ENCODE assay signal across 1 cellular context in the genomic region with DNA sequence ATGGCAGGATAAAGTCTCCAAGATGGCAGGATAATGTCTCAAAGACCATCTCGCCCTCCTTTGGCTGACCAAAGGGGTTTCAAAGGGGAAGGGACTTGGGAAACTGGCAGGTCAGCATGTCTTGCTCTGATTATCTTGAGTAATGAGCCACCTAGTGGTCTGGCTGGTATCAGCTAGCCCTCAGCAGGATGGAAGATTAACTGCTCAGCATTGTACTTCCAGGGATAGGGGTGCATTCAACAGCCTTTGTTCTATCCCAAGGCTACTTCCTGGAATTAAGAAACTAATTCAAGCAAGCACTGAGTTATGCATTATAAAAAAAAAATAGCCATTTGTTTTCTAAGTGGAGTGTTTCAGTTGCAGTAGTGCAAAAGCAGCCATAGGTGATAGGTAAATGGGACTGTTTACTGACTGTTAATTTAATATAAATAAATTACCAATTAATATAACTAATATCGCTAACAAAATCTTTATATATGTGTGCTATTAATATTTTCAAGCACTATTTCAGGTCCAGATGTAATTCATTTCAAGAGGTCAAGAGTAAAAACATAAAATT.
TF ChIP-seq lines count a peak whose summit lies in the region.

No MANE protein-coding gene starts in this region.

TF ChIP-seq in HEK293T, 16 proteins besides CTCF, POLR2A, EP300 and RAD21 (continued from another document):
- TF ChIP-seq, protein P1, sequence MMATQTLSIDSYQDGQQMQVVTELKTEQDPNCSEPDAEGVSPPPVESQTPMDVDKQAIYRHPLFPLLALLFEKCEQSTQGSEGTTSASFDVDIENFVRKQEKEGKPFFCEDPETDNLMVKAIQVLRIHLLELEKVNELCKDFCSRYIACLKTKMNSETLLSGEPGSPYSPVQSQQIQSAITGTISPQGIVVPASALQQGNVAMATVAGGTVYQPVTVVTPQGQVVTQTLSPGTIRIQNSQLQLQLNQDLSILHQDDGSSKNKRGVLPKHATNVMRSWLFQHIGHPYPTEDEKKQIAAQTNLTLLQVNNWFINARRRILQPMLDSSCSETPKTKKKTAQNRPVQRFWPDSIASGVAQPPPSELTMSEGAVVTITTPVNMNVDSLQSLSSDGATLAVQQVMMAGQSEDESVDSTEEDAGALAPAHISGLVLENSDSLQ (IDR thresholded peaks at IDR 0.05), result no peak
- TF ChIP-seq NFRKB (IDR thresholded peaks at IDR 0.05), result no peak
